1 cellular context compared by ENCODE assay signal in the genomic region with DNA sequence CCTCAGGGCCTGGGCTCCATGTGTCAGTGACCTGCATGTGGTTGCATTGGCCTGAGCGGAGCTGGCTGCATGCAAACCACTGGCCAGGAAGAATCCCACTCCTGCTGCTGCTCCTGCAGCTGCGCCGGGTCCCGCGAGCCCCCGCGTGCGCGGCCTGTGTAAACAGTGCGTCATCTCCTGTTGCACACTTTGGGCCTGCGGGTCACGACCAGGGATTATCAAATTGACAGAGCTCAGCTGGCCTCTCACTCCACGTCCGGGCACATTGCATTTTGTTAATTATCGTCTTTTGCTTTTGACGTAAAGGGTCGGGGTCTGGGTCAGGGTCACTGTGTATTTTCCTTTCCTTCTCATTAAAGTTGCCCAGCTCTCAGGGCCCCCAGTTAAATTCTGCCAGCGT.
TF ChIP-seq lines count a peak whose summit lies in the region.

No MANE protein-coding gene starts in this region.

TF ChIP-seq in HepG2, 621 proteins besides CTCF, POLR2A, EP300 and RAD21 (continued from another document and continues in another):
- TF ChIP-seq, protein P1, sequence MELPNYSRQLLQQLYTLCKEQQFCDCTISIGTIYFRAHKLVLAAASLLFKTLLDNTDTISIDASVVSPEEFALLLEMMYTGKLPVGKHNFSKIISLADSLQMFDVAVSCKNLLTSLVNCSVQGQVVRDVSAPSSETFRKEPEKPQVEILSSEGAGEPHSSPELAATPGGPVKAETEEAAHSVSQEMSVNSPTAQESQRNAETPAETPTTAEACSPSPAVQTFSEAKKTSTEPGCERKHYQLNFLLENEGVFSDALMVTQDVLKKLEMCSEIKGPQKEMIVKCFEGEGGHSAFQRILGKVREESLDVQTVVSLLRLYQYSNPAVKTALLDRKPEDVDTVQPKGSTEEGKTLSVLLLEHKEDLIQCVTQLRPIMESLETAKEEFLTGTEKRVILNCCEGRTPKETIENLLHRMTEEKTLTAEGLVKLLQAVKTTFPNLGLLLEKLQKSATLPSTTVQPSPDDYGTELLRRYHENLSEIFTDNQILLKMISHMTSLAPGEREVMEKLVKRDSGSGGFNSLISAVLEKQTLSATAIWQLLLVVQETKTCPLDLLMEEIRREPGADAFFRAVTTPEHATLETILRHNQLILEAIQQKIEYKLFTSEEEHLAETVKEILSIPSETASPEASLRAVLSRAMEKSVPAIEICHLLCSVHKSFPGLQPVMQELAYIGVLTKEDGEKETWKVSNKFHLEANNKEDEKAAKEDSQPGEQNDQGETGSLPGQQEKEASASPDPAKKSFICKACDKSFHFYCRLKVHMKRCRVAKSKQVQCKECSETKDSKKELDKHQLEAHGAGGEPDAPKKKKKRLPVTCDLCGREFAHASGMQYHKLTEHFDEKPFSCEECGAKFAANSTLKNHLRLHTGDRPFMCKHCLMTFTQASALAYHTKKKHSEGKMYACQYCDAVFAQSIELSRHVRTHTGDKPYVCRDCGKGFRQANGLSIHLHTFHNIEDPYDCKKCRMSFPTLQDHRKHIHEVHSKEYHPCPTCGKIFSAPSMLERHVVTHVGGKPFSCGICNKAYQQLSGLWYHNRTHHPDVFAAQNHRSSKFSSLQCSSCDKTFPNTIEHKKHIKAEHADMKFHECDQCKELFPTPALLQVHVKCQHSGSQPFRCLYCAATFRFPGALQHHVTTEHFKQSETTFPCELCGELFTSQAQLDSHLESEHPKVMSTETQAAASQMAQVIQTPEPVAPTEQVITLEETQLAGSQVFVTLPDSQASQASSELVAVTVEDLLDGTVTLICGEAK (IDR thresholded peaks at IDR 0.05): no peak
- TF ChIP-seq, protein P1 (CRISPR knock-in tag; IDR thresholded peaks at IDR 0.05): 0 out of 2 replicates have a peak, but pooled peaks have one; percentile 58
- TF ChIP-seq, protein P2, sequence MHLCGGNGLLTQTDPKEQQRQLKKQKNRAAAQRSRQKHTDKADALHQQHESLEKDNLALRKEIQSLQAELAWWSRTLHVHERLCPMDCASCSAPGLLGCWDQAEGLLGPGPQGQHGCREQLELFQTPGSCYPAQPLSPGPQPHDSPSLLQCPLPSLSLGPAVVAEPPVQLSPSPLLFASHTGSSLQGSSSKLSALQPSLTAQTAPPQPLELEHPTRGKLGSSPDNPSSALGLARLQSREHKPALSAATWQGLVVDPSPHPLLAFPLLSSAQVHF (CRISPR knock-in tag; IDR thresholded peaks at IDR 0.05): 0 out of 2 replicates have a peak, but pooled peaks have one; percentile 38
- TF ChIP-seq TCF7L2 (IDR thresholded peaks at IDR 0.05; ENCODE audit: low read depth, low read length) (no peak), STAG1 (CRISPR knock-in tag; IDR thresholded peaks at IDR 0.05) (0 out of 2 replicates have a peak, but pooled peaks have one; percentile 15), ZBTB42 (CRISPR knock-in tag; IDR thresholded peaks at IDR 0.05) (peak; percentile 79; the same call in 1 of the 2 replicates), SOX13 (IDR thresholded peaks at IDR 0.05) (no peak), SOX13 (CRISPR knock-in tag; conservative IDR thresholded peaks at IDR 0.05 in 1 of 2, IDR thresholded peaks at IDR 0.05 in 1 of 2) (peak in 1 of 2 experiments; percentile 67; a peak in 1 of 4 replicates), BHLHE40 (IDR thresholded peaks at IDR 0.05; ENCODE audit: low read length) (peak; percentile 82), GATAD1 (CRISPR knock-in tag; IDR thresholded peaks at IDR 0.05) (peak; percentile 22; the same call in 1 of the 2 replicates), CBX5 (CRISPR knock-in tag; IDR thresholded peaks at IDR 0.05; ENCODE audit: borderline replicate concordance) (no peak), ZNF260 (CRISPR knock-in tag; IDR thresholded peaks at IDR 0.05; ENCODE audit: borderline replicate concordance, low read depth) (no peak), ZNF7 (CRISPR knock-in tag; IDR thresholded peaks at IDR 0.05) (no peak), ASH2L (IDR thresholded peaks at IDR 0.05; ENCODE audit: insufficient read length, low read depth, low read length) (peak; percentile 13), CHD4 (IDR thresholded peaks at IDR 0.05; ENCODE audit: borderline replicate concordance, low read length) (0 out of 2 replicates have a peak, but pooled peaks have one; percentile 8), RORA (CRISPR knock-in tag; IDR thresholded peaks at IDR 0.05) (0 out of 2 replicates have a peak, but pooled peaks have one; percentile 42), ZNF570 (CRISPR knock-in tag; IDR thresholded peaks at IDR 0.05; ENCODE audit: borderline replicate concordance) (no peak), PRMT3 (CRISPR knock-in tag; IDR thresholded peaks at IDR 0.05; ENCODE audit: borderline replicate concordance, low read depth) (no peak), LCORL (IDR thresholded peaks at IDR 0.05) (no peak), LCORL (CRISPR knock-in tag; IDR thresholded peaks at IDR 0.05) (peak; percentile 36; the same call in 1 of the 2 replicates)
- TF ChIP-seq, protein P3, sequence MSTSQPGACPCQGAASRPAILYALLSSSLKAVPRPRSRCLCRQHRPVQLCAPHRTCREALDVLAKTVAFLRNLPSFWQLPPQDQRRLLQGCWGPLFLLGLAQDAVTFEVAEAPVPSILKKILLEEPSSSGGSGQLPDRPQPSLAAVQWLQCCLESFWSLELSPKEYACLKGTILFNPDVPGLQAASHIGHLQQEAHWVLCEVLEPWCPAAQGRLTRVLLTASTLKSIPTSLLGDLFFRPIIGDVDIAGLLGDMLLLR (CRISPR knock-in tag; IDR thresholded peaks at IDR 0.05): no peak; the same call in 1 of the 2 replicates
- TF ChIP-seq, protein P4, sequence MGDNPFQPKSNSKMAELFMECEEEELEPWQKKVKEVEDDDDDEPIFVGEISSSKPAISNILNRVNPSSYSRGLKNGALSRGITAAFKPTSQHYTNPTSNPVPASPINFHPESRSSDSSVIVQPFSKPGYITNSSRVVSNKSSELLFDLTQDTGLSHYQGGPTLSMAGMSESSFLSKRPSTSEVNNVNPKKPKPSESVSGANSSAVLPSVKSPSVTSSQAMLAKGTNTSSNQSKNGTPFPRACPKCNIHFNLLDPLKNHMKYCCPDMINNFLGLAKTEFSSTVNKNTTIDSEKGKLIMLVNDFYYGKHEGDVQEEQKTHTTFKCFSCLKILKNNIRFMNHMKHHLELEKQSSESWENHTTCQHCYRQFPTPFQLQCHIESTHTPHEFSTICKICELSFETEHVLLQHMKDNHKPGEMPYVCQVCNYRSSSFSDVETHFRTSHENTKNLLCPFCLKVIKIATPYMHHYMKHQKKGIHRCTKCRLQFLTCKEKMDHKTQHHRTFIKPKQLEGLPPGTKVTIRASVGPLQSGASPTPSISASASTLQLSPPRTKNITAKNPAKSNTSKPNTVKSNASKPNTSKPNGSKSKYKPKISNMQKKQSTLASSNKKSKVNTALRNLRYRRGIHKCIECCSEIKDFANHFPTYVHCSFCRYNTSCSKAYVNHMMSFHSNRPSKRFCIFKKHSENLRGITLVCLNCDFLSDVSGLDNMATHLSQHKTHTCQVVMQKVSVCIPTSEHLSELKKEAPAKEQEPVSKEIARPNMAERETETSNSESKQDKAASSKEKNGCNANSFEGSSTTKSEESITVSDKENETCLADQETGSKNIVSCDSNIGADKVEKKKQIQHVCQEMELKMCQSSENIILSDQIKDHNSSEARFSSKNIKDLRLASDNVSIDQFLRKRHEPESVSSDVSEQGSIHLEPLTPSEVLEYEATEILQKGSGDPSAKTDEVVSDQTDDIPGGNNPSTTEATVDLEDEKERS (CRISPR knock-in tag; IDR thresholded peaks at IDR 0.05): 0 out of 2 replicates have a peak, but pooled peaks have one; percentile 34
- TF ChIP-seq, protein P5, sequence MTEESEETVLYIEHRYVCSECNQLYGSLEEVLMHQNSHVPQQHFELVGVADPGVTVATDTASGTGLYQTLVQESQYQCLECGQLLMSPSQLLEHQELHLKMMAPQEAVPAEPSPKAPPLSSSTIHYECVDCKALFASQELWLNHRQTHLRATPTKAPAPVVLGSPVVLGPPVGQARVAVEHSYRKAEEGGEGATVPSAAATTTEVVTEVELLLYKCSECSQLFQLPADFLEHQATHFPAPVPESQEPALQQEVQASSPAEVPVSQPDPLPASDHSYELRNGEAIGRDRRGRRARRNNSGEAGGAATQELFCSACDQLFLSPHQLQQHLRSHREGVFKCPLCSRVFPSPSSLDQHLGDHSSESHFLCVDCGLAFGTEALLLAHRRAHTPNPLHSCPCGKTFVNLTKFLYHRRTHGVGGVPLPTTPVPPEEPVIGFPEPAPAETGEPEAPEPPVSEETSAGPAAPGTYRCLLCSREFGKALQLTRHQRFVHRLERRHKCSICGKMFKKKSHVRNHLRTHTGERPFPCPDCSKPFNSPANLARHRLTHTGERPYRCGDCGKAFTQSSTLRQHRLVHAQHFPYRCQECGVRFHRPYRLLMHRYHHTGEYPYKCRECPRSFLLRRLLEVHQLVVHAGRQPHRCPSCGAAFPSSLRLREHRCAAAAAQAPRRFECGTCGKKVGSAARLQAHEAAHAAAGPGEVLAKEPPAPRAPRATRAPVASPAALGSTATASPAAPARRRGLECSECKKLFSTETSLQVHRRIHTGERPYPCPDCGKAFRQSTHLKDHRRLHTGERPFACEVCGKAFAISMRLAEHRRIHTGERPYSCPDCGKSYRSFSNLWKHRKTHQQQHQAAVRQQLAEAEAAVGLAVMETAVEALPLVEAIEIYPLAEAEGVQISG (CRISPR knock-in tag; IDR thresholded peaks at IDR 0.05): no peak; the same call in 1 of the 2 replicates
- TF ChIP-seq, protein P6, sequence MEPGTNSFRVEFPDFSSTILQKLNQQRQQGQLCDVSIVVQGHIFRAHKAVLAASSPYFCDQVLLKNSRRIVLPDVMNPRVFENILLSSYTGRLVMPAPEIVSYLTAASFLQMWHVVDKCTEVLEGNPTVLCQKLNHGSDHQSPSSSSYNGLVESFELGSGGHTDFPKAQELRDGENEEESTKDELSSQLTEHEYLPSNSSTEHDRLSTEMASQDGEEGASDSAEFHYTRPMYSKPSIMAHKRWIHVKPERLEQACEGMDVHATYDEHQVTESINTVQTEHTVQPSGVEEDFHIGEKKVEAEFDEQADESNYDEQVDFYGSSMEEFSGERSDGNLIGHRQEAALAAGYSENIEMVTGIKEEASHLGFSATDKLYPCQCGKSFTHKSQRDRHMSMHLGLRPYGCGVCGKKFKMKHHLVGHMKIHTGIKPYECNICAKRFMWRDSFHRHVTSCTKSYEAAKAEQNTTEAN (CRISPR knock-in tag; conservative IDR thresholded peaks at IDR 0.05): peak; percentile 98
- TF ChIP-seq, protein P7, sequence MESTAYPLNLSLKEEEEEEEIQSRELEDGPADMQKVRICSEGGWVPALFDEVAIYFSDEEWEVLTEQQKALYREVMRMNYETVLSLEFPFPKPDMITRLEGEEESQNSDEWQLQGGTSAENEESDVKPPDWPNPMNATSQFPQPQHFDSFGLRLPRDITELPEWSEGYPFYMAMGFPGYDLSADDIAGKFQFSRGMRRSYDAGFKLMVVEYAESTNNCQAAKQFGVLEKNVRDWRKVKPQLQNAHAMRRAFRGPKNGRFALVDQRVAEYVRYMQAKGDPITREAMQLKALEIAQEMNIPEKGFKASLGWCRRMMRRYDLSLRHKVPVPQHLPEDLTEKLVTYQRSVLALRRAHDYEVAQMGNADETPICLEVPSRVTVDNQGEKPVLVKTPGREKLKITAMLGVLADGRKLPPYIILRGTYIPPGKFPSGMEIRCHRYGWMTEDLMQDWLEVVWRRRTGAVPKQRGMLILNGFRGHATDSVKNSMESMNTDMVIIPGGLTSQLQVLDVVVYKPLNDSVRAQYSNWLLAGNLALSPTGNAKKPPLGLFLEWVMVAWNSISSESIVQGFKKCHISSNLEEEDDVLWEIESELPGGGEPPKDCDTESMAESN (CRISPR knock-in tag; conservative IDR thresholded peaks at IDR 0.05): peak; percentile 50; the same call in 1 of the 2 replicates
- TF ChIP-seq, protein P8, sequence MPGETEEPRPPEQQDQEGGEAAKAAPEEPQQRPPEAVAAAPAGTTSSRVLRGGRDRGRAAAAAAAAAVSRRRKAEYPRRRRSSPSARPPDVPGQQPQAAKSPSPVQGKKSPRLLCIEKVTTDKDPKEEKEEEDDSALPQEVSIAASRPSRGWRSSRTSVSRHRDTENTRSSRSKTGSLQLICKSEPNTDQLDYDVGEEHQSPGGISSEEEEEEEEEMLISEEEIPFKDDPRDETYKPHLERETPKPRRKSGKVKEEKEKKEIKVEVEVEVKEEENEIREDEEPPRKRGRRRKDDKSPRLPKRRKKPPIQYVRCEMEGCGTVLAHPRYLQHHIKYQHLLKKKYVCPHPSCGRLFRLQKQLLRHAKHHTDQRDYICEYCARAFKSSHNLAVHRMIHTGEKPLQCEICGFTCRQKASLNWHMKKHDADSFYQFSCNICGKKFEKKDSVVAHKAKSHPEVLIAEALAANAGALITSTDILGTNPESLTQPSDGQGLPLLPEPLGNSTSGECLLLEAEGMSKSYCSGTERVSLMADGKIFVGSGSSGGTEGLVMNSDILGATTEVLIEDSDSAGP (CRISPR knock-in tag; IDR thresholded peaks at IDR 0.05; ENCODE audit: borderline replicate concordance): peak; percentile 53; the same call in 1 of the 2 replicates
- TF ChIP-seq, protein P9, sequence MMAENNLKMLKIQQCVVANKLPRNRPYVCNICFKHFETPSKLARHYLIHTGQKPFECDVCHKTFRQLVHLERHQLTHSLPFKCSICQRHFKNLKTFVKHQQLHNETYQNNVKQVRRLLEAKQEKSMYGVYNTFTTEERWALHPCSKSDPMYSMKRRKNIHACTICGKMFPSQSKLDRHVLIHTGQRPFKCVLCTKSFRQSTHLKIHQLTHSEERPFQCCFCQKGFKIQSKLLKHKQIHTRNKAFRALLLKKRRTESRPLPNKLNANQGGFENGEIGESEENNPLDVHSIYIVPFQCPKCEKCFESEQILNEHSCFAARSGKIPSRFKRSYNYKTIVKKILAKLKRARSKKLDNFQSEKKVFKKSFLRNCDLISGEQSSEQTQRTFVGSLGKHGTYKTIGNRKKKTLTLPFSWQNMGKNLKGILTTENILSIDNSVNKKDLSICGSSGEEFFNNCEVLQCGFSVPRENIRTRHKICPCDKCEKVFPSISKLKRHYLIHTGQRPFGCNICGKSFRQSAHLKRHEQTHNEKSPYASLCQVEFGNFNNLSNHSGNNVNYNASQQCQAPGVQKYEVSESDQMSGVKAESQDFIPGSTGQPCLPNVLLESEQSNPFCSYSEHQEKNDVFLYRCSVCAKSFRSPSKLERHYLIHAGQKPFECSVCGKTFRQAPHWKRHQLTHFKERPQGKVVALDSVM (CRISPR knock-in tag; IDR thresholded peaks at IDR 0.05): no peak
